Comparison of ENCODE assay signal across 19 cellular contexts in genomic region chr18:73752546-73752945, GRCh38.
DNase-seq lines count a peak whose midpoint lies in the region; ATAC-seq and TF ChIP-seq lines count a peak whose summit lies in the region.
"Had no signal": no experiment of that assay in that cellular context is flagged by ENCODE, and none has a peak within 500 bp of the region (broad histone marks: within the 10 kb centered on the region; RNA-seq: fewer than 3 reads in every experiment).

No MANE protein-coding gene starts in this region.

- no peak for TF ChIP-seq CTCF in RWPE1 (conservative IDR thresholded peaks at IDR 0.05; ENCODE audit: low read depth)

- H3K27ac ChIP-seq in RWPE1, result no peak overlapping the region
- H3K27ac ChIP-seq: ascending aorta, C4-2B, dorsolateral prefrontal cortex, Peyer's patch had no signal

- DNase-seq in GM04504 (ENCODE audit: low read depth) (peak; percentile 3), RWPE1 (ENCODE audit: low spot score) (peak; percentile 36), renal cortical epithelial cell (ENCODE audit: low read depth) (peak; percentile 77), putamen (ENCODE audit: low spot score) (no peak)
- DNase-seq in activated T-cell treated with anti-CD3 and anti-CD28 coated beads, Interleukin-2, amount 50 U/mL, for 1 hour, result no peak
- DNase-seq: activated CD8-positive, alpha-beta memory T cell treated with anti-CD3 and anti-CD28 coated beads for 24 hours; activated effector memory CD4-positive, alpha-beta T cell treated with anti-CD3 and anti-CD28 coated beads, Interleukin-2, amount 50 U/mL, for 16 hours; DND-41; dorsolateral prefrontal cortex; natural killer cell; NCI-H187; NCI-H510A treated with DMSO at 0.1 percent for 48 hours; Peyer's patch had no signal

- ATAC-seq in esophagus mucosa, result peak; percentile 32
- ATAC-seq in GM18873 (IDR thresholded peaks at IDR 0.05; ENCODE audit: low FRiP score, unreplicated experiment), result no peak
- ATAC-seq in GM18868 (IDR thresholded peaks at IDR 0.05; ENCODE audit: unreplicated experiment), result no peak
- ATAC-seq: GM12878, natural killer cell had no signal

- CTCF ChIA-PET in RWPE1 (lab: Yijun Ruan, JAX), result no interaction called here

- POLR2A ChIA-PET in RWPE1 (lab: Yijun Ruan, JAX; ENCODE audit: low non-redundant PET), result no interaction called here

Comparison
In these comparisons a context has a peak if more than half of its experiments do, and no peak if none do; other contexts are left out.
1. DNase-seq: peak in GM04504 (single experiment), RWPE1 (single experiment) and renal cortical epithelial cell (single experiment); none in putamen (single experiment) and activated T-cell treated with anti-CD3 and anti-CD28 coated beads, Interleukin-2, amount 50 U/mL, for 1 hour (single experiment).